In the genomic region with DNA sequence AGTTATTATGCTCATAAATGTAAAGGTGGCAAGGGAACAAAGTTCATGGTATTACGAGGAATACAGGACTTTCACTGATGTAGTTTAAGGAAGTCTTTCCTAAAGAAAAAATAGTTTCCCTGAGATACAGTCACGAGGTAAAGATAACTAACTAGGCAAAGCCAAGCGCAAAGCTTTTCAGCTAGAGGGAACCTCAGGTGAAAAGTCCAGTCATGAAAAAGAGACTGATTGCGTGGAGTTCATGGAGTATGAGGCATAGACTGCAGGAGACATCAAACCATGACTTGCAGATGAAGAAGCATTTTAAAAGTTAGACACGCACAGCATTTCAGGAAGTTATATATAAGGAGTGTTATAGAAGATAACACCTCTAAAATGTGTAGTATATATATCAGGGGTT, we compare ENCODE assay signal across 1 cellular context.
TF ChIP-seq lines count a peak whose summit lies in the region.

No MANE protein-coding gene starts in this region.

TF ChIP-seq in WTC11, 78 proteins besides CTCF, POLR2A, EP300 and RAD21 (continued from another document):
- TF ChIP-seq, protein P1, sequence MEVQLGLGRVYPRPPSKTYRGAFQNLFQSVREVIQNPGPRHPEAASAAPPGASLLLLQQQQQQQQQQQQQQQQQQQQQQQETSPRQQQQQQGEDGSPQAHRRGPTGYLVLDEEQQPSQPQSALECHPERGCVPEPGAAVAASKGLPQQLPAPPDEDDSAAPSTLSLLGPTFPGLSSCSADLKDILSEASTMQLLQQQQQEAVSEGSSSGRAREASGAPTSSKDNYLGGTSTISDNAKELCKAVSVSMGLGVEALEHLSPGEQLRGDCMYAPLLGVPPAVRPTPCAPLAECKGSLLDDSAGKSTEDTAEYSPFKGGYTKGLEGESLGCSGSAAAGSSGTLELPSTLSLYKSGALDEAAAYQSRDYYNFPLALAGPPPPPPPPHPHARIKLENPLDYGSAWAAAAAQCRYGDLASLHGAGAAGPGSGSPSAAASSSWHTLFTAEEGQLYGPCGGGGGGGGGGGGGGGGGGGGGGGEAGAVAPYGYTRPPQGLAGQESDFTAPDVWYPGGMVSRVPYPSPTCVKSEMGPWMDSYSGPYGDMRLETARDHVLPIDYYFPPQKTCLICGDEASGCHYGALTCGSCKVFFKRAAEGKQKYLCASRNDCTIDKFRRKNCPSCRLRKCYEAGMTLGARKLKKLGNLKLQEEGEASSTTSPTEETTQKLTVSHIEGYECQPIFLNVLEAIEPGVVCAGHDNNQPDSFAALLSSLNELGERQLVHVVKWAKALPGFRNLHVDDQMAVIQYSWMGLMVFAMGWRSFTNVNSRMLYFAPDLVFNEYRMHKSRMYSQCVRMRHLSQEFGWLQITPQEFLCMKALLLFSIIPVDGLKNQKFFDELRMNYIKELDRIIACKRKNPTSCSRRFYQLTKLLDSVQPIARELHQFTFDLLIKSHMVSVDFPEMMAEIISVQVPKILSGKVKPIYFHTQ (CRISPR knock-in tag; IDR thresholded peaks at IDR 0.05): no peak
- no peak for TF ChIP-seq ZNF396 (CRISPR knock-in tag; IDR thresholded peaks at IDR 0.05; ENCODE audit: borderline replicate concordance)
